In genomic region chr20:36521526-36521925, GRCh38 we compare ENCODE assay signal across 20 cellular contexts. TPM values are rescaled to one million over a fixed set of nuclear protein-coding genes. Genes with fewer than 3 reads are reported as not detected.
DNase-seq lines count a peak whose midpoint lies in the region; ATAC-seq and TF ChIP-seq lines count a peak whose summit lies in the region.
"Had no signal": no experiment of that assay in that cellular context is flagged by ENCODE, and none has a peak within 500 bp of the region (broad histone marks: within the 10 kb centered on the region; RNA-seq: fewer than 3 reads in every experiment).

No MANE protein-coding gene starts in this region.

- H3K4me3 ChIP-seq in ascending aorta (no peak overlapping the region), lower lobe of right lung (no peak overlapping the region), vagina (no peak overlapping the region), gastroesophageal sphincter (no peak overlapping the region)
- H3K4me3 ChIP-seq: BLaER1 treated with 17β-estradiol and CSF1 and Interleukin-3, amounts not matched to agents 10 nM and 100 nM; dorsolateral prefrontal cortex; SJCRH30; upper lobe of left lung had no signal

- peaks cover 55 to 78% of the 10 kb centered on the region in 2 donors for H3K36me3 ChIP-seq in ascending aorta
- peaks cover 79% of the 10 kb centered on the region for H3K36me3 ChIP-seq in lower lobe of right lung
- peaks cover 0 to 44% of the 10 kb centered on the region in 2 donors for H3K36me3 ChIP-seq in vagina
- peaks cover 0 to 74% of the 10 kb centered on the region in 2 donors for H3K36me3 ChIP-seq in gastroesophageal sphincter

- TF ChIP-seq EP300 in gastroesophageal sphincter (IDR thresholded peaks at IDR 0.05) = no peak

- ATAC-seq in lower lobe of right lung = no peak
- no peak for ATAC-seq in stimulated activated effector memory CD8-positive, alpha-beta T cell treated with anti-CD3 and anti-CD28 coated beads, Interleukin-12 subunit alpha, Interleukin-12 subunit beta, amount 100 ng/mL, for 72 hours
- no peak for ATAC-seq in gastroesophageal sphincter
- ATAC-seq: left lobe of liver, sciatic nerve had no signal

- peak; percentile 7 for DNase-seq in GM10266 (ENCODE audit: extremely low spot score)
- peak in 1 of 2 donors; percentile 11 for DNase-seq in ascending aorta (ENCODE audit: low spot score in 2 of 2)
- DNase-seq in lower lobe of right lung = no peak
- DNase-seq in stimulated activated effector memory CD8-positive, alpha-beta T cell treated with anti-CD3 and anti-CD28 coated beads, Interleukin-12 subunit alpha, Interleukin-12 subunit beta, amount 100 ng/mL, for 72 hours (ENCODE audit: low spot score in 2 of 2) = no peak
- DNase-seq in vagina (ENCODE audit: extremely low spot score in 2 of 2) = no peak
- no peak for DNase-seq in NCI-H1436 treated with DMSO at 0.1 percent for 48 hours (lab: John Stamatoyannopoulos, UW)
- DNase-seq: activated CD4-positive, alpha-beta T cell treated with anti-CD3 and anti-CD28 coated beads for 4 hours; activated gamma-delta T cell treated with Interleukin-2 at 50 U/mL for 16 hours; brain microvascular endothelial cell; mesenchymal stem cell; RPMI8226; SJCRH30; stimulated activated CD4-positive, alpha-beta T cell treated with anti-CD3 and anti-CD28 coated beads, Interleukin-4, amount 100 ng/mL, for 1 hour; SW 1271; upper lobe of left lung had no signal

- H3K4me1 Mint-ChIP-seq in stimulated activated effector memory CD8-positive, alpha-beta T cell treated with anti-CD3 and anti-CD28 coated beads, Interleukin-12 subunit alpha, Interleukin-12 subunit beta, amount 100 ng/mL, for 72 hours = peaks cover 23% of the 10 kb centered on the region

- H3K27ac Mint-ChIP-seq in stimulated activated effector memory CD8-positive, alpha-beta T cell treated with anti-CD3 and anti-CD28 coated beads, Interleukin-12 subunit alpha, Interleukin-12 subunit beta, amount 100 ng/mL, for 72 hours = peak overlapping the region; percentile 90

- H3K4me1 ChIP-seq in ascending aorta (peaks cover 0 to 19% of the 10 kb centered on the region in 2 donors), lower lobe of right lung (no peaks in the 10 kb centered on the region), vagina (peaks cover 6% of the 10 kb centered on the region), gastroesophageal sphincter (peaks cover 0 to 64% (median 0%) of the 10 kb centered on the region in 3 donors)
- H3K4me1 ChIP-seq: SJCRH30 had no signal

- H3K4me3 Mint-ChIP-seq in stimulated activated effector memory CD8-positive, alpha-beta T cell treated with anti-CD3 and anti-CD28 coated beads, Interleukin-12 subunit alpha, Interleukin-12 subunit beta, amount 100 ng/mL, for 72 hours = no peak overlapping the region

- H3K27me3 ChIP-seq in ascending aorta = no peaks in the 10 kb centered on the region
- no peaks in the 10 kb centered on the region for H3K27me3 ChIP-seq in lower lobe of right lung (ENCODE audit: low read depth)
- no peaks in the 10 kb centered on the region for H3K27me3 ChIP-seq in vagina
- H3K27me3 ChIP-seq in gastroesophageal sphincter = no peaks in the 10 kb centered on the region
- H3K27me3 ChIP-seq: BLaER1 treated with 17β-estradiol and CSF1 and Interleukin-3, amounts not matched to agents 10 nM and 100 nM; brain microvascular endothelial cell; dorsolateral prefrontal cortex; SJCRH30; upper lobe of left lung had no signal

- intact Hi-C loops in ascending aorta (cut with DNase I) (no loop called here), lower lobe of right lung (cut with DNase I) (no loop called here), vagina (cut with DNase I) (no loop called here)

- WGBS in gastroesophageal sphincter (ENCODE audit: low coverage in 1 of 2), 2 donors = 22 to 75% methylated on average over 1 of the region's 1 CpG

- TF ChIP-seq CTCF in GM10266 (IDR thresholded peaks at IDR 0.05; ENCODE audit: control insufficient read depth, insufficient read depth, low read depth, missing control alignments) = no peak
- no peak for TF ChIP-seq CTCF in ascending aorta (IDR thresholded peaks at IDR 0.05)
- TF ChIP-seq CTCF in lower lobe of right lung (IDR thresholded peaks at IDR 0.05) = no peak
- no peak for TF ChIP-seq CTCF in vagina (IDR thresholded peaks at IDR 0.05)
- no peak for TF ChIP-seq CTCF in gastroesophageal sphincter (IDR thresholded peaks at IDR 0.05)

- peaks cover 94% of the 10 kb centered on the region for H3K36me3 Mint-ChIP-seq in stimulated activated effector memory CD8-positive, alpha-beta T cell treated with anti-CD3 and anti-CD28 coated beads, Interleukin-12 subunit alpha, Interleukin-12 subunit beta, amount 100 ng/mL, for 72 hours

- no peak for TF ChIP-seq POLR2A in vagina (IDR thresholded peaks at IDR 0.05)
- no peak for TF ChIP-seq POLR2A in gastroesophageal sphincter (IDR thresholded peaks at IDR 0.05)

- H3K9me3 ChIP-seq in ascending aorta (no peaks in the 10 kb centered on the region), lower lobe of right lung (no peaks in the 10 kb centered on the region), vagina (no peaks in the 10 kb centered on the region), gastroesophageal sphincter (no peaks in the 10 kb centered on the region)
- H3K9me3 ChIP-seq: BLaER1 treated with 17β-estradiol and CSF1 and Interleukin-3, amounts not matched to agents 10 nM and 100 nM; SJCRH30; upper lobe of left lung had no signal

- H3K27ac ChIP-seq in ascending aorta (peak overlapping the region; percentile 5 to 50), lower lobe of right lung (peak overlapping the region; percentile 6), vagina (no peak overlapping the region), gastroesophageal sphincter (peak overlapping the region in 2 of 4 donors; percentile 19 to 78)
- H3K27ac ChIP-seq: BLaER1 treated with 17β-estradiol and CSF1 and Interleukin-3, amounts not matched to agents 10 nM and 100 nM; brain microvascular endothelial cell; SJCRH30; upper lobe of left lung had no signal

- no peaks in the 10 kb centered on the region for H3K9me3 Mint-ChIP-seq in stimulated activated effector memory CD8-positive, alpha-beta T cell treated with anti-CD3 and anti-CD28 coated beads, Interleukin-12 subunit alpha, Interleukin-12 subunit beta, amount 100 ng/mL, for 72 hours

RNA-seq across cellular contexts. Expression of gene MYL9, which starts 19.8 kb away (rescaled TPM):
- total RNA-seq in ascending aorta (717 TPM), lower lobe of right lung (274 TPM), vagina (246 TPM), gastroesophageal sphincter (1,000 to 10,000 TPM; 1,087 to 2,842 (median 1,707) TPM)

RNA-seq across cellular contexts. Expression of gene TGIF2, which starts 51.9 kb away (rescaled TPM):
- total RNA-seq in ascending aorta (29.8 TPM), lower lobe of right lung (12.4 TPM), vagina (9.3 TPM), gastroesophageal sphincter (10 to 100 TPM in 2 of 4 donors, 1 to 10 TPM in 2; 7.2 to 14.0 (median 9.4) TPM)
